10 cellular contexts compared by ENCODE assay signal in the genomic region with DNA sequence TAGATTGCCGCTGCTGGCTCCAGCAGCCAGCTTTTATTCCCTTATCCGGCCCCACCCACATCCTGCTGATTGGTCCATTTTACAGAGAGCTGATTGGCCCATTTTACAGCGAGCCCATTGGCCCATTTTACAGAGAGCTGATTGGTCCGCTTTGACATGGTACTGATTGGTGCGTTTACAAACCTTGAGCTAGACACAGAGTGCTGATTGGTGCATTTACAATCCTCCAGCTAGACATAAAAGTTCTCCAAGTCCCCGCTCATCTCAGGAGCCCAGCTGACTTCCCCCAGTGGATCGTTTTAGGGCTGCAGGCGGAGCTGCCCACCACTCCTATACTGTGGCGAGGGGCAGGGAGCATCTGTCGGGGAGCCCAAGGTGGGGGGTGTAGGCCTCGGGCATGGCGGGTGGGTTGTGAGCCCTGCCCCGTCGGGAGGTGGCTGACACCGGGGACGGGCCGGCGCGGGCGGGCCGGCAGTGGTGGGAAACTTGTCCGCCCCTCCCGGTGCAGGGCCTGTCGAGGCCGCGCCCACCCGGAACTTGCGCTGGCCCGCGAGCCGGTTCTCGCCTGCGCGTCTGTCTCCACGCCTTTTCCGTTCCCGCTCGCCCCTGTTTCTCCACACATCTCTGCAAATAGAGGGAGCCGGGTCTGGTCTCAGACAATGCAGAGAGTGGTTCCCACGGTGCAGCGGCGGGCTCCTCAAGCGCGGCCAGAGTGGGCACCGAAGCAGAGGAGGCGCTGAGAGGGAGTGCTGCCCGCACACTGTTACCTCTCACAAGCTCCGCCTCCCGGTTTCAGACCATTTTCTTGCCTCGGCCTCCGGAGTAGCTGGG.
DNase-seq lines count a peak whose midpoint lies in the region; ATAC-seq and TF ChIP-seq lines count a peak whose summit lies in the region.
"Had no signal": no experiment of that assay in that cellular context is flagged by ENCODE, and none has a peak within 500 bp of the region (broad histone marks: within the 10 kb centered on the region; RNA-seq: fewer than 3 reads in every experiment).

No MANE protein-coding gene starts in this region.

- CTCF ChIA-PET in WTC11 (lab: Charles Lee) (interaction anchor here (0.5 to 1.6 kb wide), 7 partner anchors 11 to 537 kb away, joined by 3 to 9 read pairs (median 3); no protein-coding TSS in a partner anchor), MCF 10A (lab: Yijun Ruan, JAX) (interaction anchor here (0.6 kb wide), 1 partner anchor 37 kb away, joined by 3 read pairs; no protein-coding TSS in a partner anchor)

- intact Hi-C loops in upper lobe of right lung (cut with DNase I) (no loop called here), MCF 10A (cut with micrococcal nuclease) (no loop called here)

- H3K27me3 ChIP-seq in endodermal cell (ENCODE audit: control insufficient read depth, insufficient read depth, low read length, poor library complexity, severe bottlenecking), result no peaks in the 10 kb centered on the region
- no peaks in the 10 kb centered on the region for H3K27me3 ChIP-seq in upper lobe of right lung

- H3K9ac ChIP-seq in endodermal cell (ENCODE audit: extremely low read depth, low read length, poor library complexity, severe bottlenecking), result no peak overlapping the region
- H3K9ac ChIP-seq: BLaER1 treated with 17β-estradiol and CSF1 and Interleukin-3, amounts not matched to agents 10 nM and 100 nM had no signal

- ATAC-seq in WTC11 (peak; percentile 80), upper lobe of right lung (peak; percentile 79), HG02973 (IDR thresholded peaks at IDR 0.05; ENCODE audit: unreplicated experiment) (no peak)
- peak; percentile 78 to 85 for ATAC-seq in natural killer cell treated with Interleukin-12 subunit alpha and Interleukin-12 subunit beta and Interleukin-15 and Interleukin-18, amount 100 ng/mL, for 72 hours

- peaks cover 8% of the 10 kb centered on the region for H3K36me3 Mint-ChIP-seq in WTC11
- no peaks in the 10 kb centered on the region for H3K36me3 Mint-ChIP-seq in endodermal cell (ENCODE audit: low read depth)
- no peaks in the 10 kb centered on the region for H3K36me3 Mint-ChIP-seq in natural killer cell treated with Interleukin-12 subunit alpha and Interleukin-12 subunit beta and Interleukin-15 and Interleukin-18, amount 100 ng/mL, for 72 hours
- no peaks in the 10 kb centered on the region for H3K36me3 Mint-ChIP-seq in MCF 10A (ENCODE audit: insufficient read depth, unreplicated experiment)

- no peaks in the 10 kb centered on the region for H3K9me3 ChIP-seq in endodermal cell (ENCODE audit: control insufficient read depth, low read length)
- no peaks in the 10 kb centered on the region for H3K9me3 ChIP-seq in upper lobe of right lung

- TF ChIP-seq CTCF in AG10803 (conservative IDR thresholded peaks at IDR 0.05; ENCODE audit: low read length), result no peak
- no peak for TF ChIP-seq CTCF in WTC11 (IDR thresholded peaks at IDR 0.05)
- peak; percentile 32 for TF ChIP-seq CTCF in endodermal cell (conservative IDR thresholded peaks at IDR 0.05)
- no peak for TF ChIP-seq CTCF in upper lobe of right lung (IDR thresholded peaks at IDR 0.05)
- TF ChIP-seq CTCF in MCF 10A (IDR thresholded peaks at IDR 0.05; ENCODE audit: unreplicated experiment), result no peak

- H3K4me3 Mint-ChIP-seq in WTC11 (peak overlapping the region; percentile 80), endodermal cell (peak overlapping the region; percentile 58), MCF 10A (ENCODE audit: unreplicated experiment) (no peak overlapping the region)
- peak overlapping the region; percentile 68 for H3K4me3 Mint-ChIP-seq in natural killer cell treated with Interleukin-12 subunit alpha and Interleukin-12 subunit beta and Interleukin-15 and Interleukin-18, amount 100 ng/mL, for 72 hours
- H3K4me3 Mint-ChIP-seq: neural crest cell had no signal

- no TSS peak for BruUV-seq in MCF 10A (replicated peaks; lab: Mats Ljungman, UMichigan)

- POLR2A ChIA-PET in WTC11 (lab: Charles Lee), result no interaction called here
- POLR2A ChIA-PET in MCF 10A (lab: Yijun Ruan, JAX), result interaction anchor here (0.9 kb wide), 1 partner anchor 33 kb away, joined by 3 read pairs; no protein-coding TSS in a partner anchor

- H3K27me3 Mint-ChIP-seq in WTC11 (ENCODE audit: low read depth) (peaks cover 9% of the 10 kb centered on the region), endodermal cell (ENCODE audit: insufficient read depth) (no peaks in the 10 kb centered on the region), MCF 10A (ENCODE audit: insufficient read depth, unreplicated experiment) (no peaks in the 10 kb centered on the region)
- no peaks in the 10 kb centered on the region for H3K27me3 Mint-ChIP-seq in natural killer cell treated with Interleukin-12 subunit alpha and Interleukin-12 subunit beta and Interleukin-15 and Interleukin-18, amount 100 ng/mL, for 72 hours

- peak overlapping the region; percentile 10; the same call in 1 of the 2 replicates for H3K4me3 ChIP-seq in AG10803 (ENCODE audit: low read length)
- no peak overlapping the region for H3K4me3 ChIP-seq in endodermal cell (ENCODE audit: low read length)
- H3K4me3 ChIP-seq in upper lobe of right lung, result peak overlapping the region; percentile 52

- peaks cover 9% of the 10 kb centered on the region for H3K4me1 Mint-ChIP-seq in WTC11
- H3K4me1 Mint-ChIP-seq in endodermal cell, result no peaks in the 10 kb centered on the region
- H3K4me1 Mint-ChIP-seq in natural killer cell treated with Interleukin-12 subunit alpha and Interleukin-12 subunit beta and Interleukin-15 and Interleukin-18, amount 100 ng/mL, for 72 hours (ENCODE audit: low read depth in 2 of 2), result peaks cover 19 to 22% of the 10 kb centered on the region in 2 donors
- H3K4me1 Mint-ChIP-seq in MCF 10A (ENCODE audit: insufficient read depth, unreplicated experiment), result no peaks in the 10 kb centered on the region
- H3K4me1 Mint-ChIP-seq: neural crest cell had no signal

- WGBS in endodermal cell (ENCODE audit: insufficient coverage in 1 of 2, insufficient read length in 1 of 2), 2 experiments, result 90 to 91% methylated on average over 32 to 51 of the region's 51 CpGs

- H3K27ac ChIP-seq in endodermal cell (ENCODE audit: low read depth, low read length) (no peak overlapping the region), upper lobe of right lung (no peak overlapping the region)
- H3K27ac ChIP-seq: BLaER1 treated with 17β-estradiol and CSF1 and Interleukin-3, amounts not matched to agents 10 nM and 100 nM had no signal

- H3K27ac Mint-ChIP-seq in WTC11, result no peak overlapping the region
- H3K27ac Mint-ChIP-seq in endodermal cell, result no peak overlapping the region
- H3K27ac Mint-ChIP-seq in natural killer cell treated with Interleukin-12 subunit alpha and Interleukin-12 subunit beta and Interleukin-15 and Interleukin-18, amount 100 ng/mL, for 72 hours, result peak overlapping the region in 1 of 2 donors; percentile 46
- no peak overlapping the region for H3K27ac Mint-ChIP-seq in MCF 10A (ENCODE audit: low read depth, unreplicated experiment)

- DNase-seq in AG10803 (ENCODE audit: low read depth) (no peak), WTC11 (ENCODE audit: low spot score) (peak; percentile 58), endodermal cell (no peak), upper lobe of right lung (peak; percentile 71), NCI-H748 (lab: John Stamatoyannopoulos, UW; ENCODE audit: unreplicated experiment) (no peak), MCF 10A (ENCODE audit: unreplicated experiment) (no peak)
- peak; percentile 75 for DNase-seq in natural killer cell treated with Interleukin-12 subunit alpha and Interleukin-12 subunit beta and Interleukin-15 and Interleukin-18, amount 100 ng/mL, for 72 hours (ENCODE audit: low spot score)

- H3K9me3 Mint-ChIP-seq in WTC11, result peaks cover 18% of the 10 kb centered on the region
- H3K9me3 Mint-ChIP-seq in endodermal cell, result peaks cover 6% of the 10 kb centered on the region
- H3K9me3 Mint-ChIP-seq in natural killer cell treated with Interleukin-12 subunit alpha and Interleukin-12 subunit beta and Interleukin-15 and Interleukin-18, amount 100 ng/mL, for 72 hours, result no peaks in the 10 kb centered on the region
- no peaks in the 10 kb centered on the region for H3K9me3 Mint-ChIP-seq in MCF 10A (ENCODE audit: unreplicated experiment)

- H3K36me3 ChIP-seq in endodermal cell (ENCODE audit: control insufficient read depth, insufficient read depth, low read length) (no peaks in the 10 kb centered on the region), upper lobe of right lung (no peaks in the 10 kb centered on the region)
- H3K36me3 ChIP-seq: BLaER1 treated with 17β-estradiol and CSF1 and Interleukin-3, amounts not matched to agents 10 nM and 100 nM had no signal

- H3K4me1 ChIP-seq in endodermal cell (ENCODE audit: control insufficient read depth, insufficient read depth, low read length) (no peaks in the 10 kb centered on the region), upper lobe of right lung (no peaks in the 10 kb centered on the region)
- H3K4me1 ChIP-seq: BLaER1 treated with 17β-estradiol and CSF1 and Interleukin-3, amounts not matched to agents 10 nM and 100 nM had no signal

TF ChIP-seq in WTC11, 78 proteins besides CTCF, POLR2A, EP300 and RAD21:
- no peak for TF ChIP-seq RORB (CRISPR knock-in tag; IDR thresholded peaks at IDR 0.05)
- TF ChIP-seq, protein P1, sequence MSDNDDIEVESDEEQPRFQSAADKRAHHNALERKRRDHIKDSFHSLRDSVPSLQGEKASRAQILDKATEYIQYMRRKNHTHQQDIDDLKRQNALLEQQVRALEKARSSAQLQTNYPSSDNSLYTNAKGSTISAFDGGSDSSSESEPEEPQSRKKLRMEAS (CRISPR knock-in tag; IDR thresholded peaks at IDR 0.05), result peak; percentile 33; the same call in 1 of the 2 replicates
- no peak for TF ChIP-seq HMGA2 (CRISPR knock-in tag; IDR thresholded peaks at IDR 0.05)
- TF ChIP-seq NFYB (CRISPR knock-in tag; conservative IDR thresholded peaks at IDR 0.05; ENCODE audit: low read depth), result peak; percentile 88
- 0 out of 2 replicates have a peak, but pooled peaks have one; percentile 27 for TF ChIP-seq FOXK1 (CRISPR knock-in tag; IDR thresholded peaks at IDR 0.05)
- TF ChIP-seq, protein P2, sequence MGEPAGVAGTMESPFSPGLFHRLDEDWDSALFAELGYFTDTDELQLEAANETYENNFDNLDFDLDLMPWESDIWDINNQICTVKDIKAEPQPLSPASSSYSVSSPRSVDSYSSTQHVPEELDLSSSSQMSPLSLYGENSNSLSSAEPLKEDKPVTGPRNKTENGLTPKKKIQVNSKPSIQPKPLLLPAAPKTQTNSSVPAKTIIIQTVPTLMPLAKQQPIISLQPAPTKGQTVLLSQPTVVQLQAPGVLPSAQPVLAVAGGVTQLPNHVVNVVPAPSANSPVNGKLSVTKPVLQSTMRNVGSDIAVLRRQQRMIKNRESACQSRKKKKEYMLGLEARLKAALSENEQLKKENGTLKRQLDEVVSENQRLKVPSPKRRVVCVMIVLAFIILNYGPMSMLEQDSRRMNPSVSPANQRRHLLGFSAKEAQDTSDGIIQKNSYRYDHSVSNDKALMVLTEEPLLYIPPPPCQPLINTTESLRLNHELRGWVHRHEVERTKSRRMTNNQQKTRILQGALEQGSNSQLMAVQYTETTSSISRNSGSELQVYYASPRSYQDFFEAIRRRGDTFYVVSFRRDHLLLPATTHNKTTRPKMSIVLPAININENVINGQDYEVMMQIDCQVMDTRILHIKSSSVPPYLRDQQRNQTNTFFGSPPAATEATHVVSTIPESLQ (CRISPR knock-in tag; IDR thresholded peaks at IDR 0.05), result 0 out of 2 replicates have a peak, but pooled peaks have one; percentile 41
- TF ChIP-seq FOXJ3 (CRISPR knock-in tag; IDR thresholded peaks at IDR 0.05; ENCODE audit: borderline replicate concordance), result no peak

Comparison
In these comparisons a context has a peak if more than half of its experiments do, and no peak if none do; other contexts are left out.
1. DNase-seq: peak in WTC11 (single experiment), natural killer cell treated with Interleukin-12 subunit alpha and Interleukin-12 subunit beta and Interleukin-15 and Interleukin-18, amount 100 ng/mL, for 72 hours (single experiment) and upper lobe of right lung (single experiment); none in AG10803 (single experiment), endodermal cell (single experiment), NCI-H748 (single experiment) and MCF 10A (single experiment).